ENCODE assay signal across 6 cellular contexts in genomic region chr10:82750538-82750937, GRCh38.
"Had no signal": no experiment of that assay in that cellular context is flagged by ENCODE, and none has a peak within 500 bp of the region (broad histone marks: within the 10 kb centered on the region; RNA-seq: fewer than 3 reads in every experiment).

No MANE protein-coding gene starts in this region.

- FAIRE-seq: HTR-8/SVneo had no signal

- H3K9ac ChIP-seq: KMS-11 had no signal

- DNase-seq: Karpas-422, KBM-7, KG1 had no signal

- H3K4me2 ChIP-seq: KMS-11 had no signal

- H3K27ac ChIP-seq: HL-60, KMS-11 had no signal
